In the genomic region with DNA sequence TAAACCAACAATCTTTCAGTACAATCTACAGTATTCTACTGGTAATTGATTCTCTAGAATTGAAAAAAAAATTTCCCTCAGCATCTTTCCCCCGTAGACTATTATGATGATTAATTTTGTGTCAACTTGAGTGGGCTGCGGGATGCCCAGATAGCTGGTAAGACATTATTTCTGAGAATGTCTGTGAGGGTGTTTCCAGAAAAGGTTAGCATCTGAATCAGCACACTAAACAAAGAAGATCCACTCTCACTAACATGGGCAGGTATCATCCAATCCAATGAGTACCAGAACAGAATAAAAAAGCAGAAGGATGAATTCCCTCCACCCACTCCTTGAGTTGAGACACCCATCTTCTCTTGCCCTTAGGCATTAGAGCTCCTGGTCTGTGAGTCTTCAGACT, we compare ENCODE assay signal across 11 cellular contexts.
"Had no signal": no experiment of that assay in that cellular context is flagged by ENCODE, and none has a peak within 500 bp of the region (broad histone marks: within the 10 kb centered on the region; RNA-seq: fewer than 3 reads in every experiment).

No MANE protein-coding gene starts in this region.

- H3K27ac Mint-ChIP-seq: activated naive CD4-positive, alpha-beta T cell treated with anti-CD3 and anti-CD28 coated beads, Interleukin-2, amount 50 U/mL, for 24 hours; brain; nephron progenitor cell had no signal

- H3K4me2 ChIP-seq: hepatocyte, SK-N-SH had no signal

- DNase-seq: amygdala, left ventricle myocardium superior, mesenchymal stem cell, nephron progenitor cell, Right ventricle myocardium superior, SK-N-SH, stomach had no signal

- H3K27ac ChIP-seq: hepatocyte, stomach had no signal

- ATAC-seq: left ventricle myocardium superior, sciatic nerve had no signal

- H3K79me2 ChIP-seq: hepatocyte had no signal

- H3K4me1 ChIP-seq: stomach had no signal

- H3K27me3 ChIP-seq: hepatocyte, stomach had no signal

- H3K4me1 Mint-ChIP-seq: brain, nephron progenitor cell had no signal

- H3K4me3 ChIP-seq: hepatocyte, stomach had no signal

- H3K36me3 ChIP-seq: stomach had no signal

- H3K9ac ChIP-seq: SK-N-SH had no signal

- H3K27me3 Mint-ChIP-seq: activated naive CD4-positive, alpha-beta T cell treated with anti-CD3 and anti-CD28 coated beads, Interleukin-2, amount 50 U/mL, for 24 hours; brain had no signal

- H3K4me3 Mint-ChIP-seq: activated naive CD4-positive, alpha-beta T cell treated with anti-CD3 and anti-CD28 coated beads, Interleukin-2, amount 50 U/mL, for 24 hours; brain; nephron progenitor cell had no signal

- H2AFZ ChIP-seq: hepatocyte had no signal
